2 cellular contexts compared by ENCODE assay signal in the genomic region with DNA sequence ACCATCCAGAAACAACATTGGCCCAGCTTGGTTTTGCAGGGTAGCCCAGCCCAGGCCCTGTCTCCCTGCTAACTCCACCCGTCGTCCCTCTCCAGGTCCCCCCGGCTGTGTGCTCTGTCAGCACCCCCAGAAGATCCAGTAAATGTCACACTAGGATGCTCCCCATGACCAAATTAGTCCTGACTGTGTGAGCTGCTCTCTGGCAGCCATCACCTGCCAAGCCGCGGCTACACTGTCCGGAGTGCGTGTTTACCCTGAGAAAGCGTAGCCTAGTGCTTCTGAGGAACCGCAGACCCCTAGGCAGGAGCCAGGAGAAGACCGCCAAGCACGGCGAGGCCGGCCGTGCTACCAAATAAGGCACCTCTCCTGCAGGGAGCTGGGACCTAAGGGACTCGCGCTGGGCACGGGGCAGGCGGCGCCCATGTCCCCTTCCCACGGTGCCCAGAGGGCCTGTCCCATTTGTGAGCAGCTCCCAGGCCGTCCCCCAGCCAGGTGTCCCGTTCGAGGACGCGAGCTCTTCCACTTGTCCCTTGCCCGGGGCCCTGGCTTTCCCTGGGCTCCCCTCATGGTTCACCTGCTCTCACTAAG.
TF ChIP-seq lines count a peak whose summit lies in the region.

No MANE protein-coding gene starts in this region.

TF ChIP-seq in A549, 52 proteins besides CTCF, POLR2A, EP300 and RAD21:
- TF ChIP-seq JUN (IDR thresholded peaks at IDR 0.05): no peak

TF ChIP-seq in H1, 55 proteins besides CTCF, POLR2A, EP300 and RAD21:
- no peak for TF ChIP-seq RNF2 (IDR thresholded peaks at IDR 0.05; ENCODE audit: borderline replicate concordance, low read depth, low read length, missing control alignments, poor library complexity, severe bottlenecking)
- TF ChIP-seq ASH2L (IDR thresholded peaks at IDR 0.05; ENCODE audit: low read length): no peak
- TF ChIP-seq SIN3A (conservative IDR thresholded peaks at IDR 0.05 in 1 of 2, IDR thresholded peaks at IDR 0.05 in 1 of 2; ENCODE audit: low read depth in 1 of 2, low read length in 2 of 2): no peak
- no peak for TF ChIP-seq TAF1 (IDR thresholded peaks at IDR 0.05; ENCODE audit: low read depth, low read length)
- TF ChIP-seq YY1 (IDR thresholded peaks at IDR 0.05; ENCODE audit: low read depth, low read length): no peak
- TF ChIP-seq CTBP2 (IDR thresholded peaks at IDR 0.05; ENCODE audit: borderline replicate concordance, insufficient read depth, insufficient read length, low read length): no peak
- no peak for TF ChIP-seq POU5F1 (IDR thresholded peaks at IDR 0.05; ENCODE audit: low read depth, low read length)
- TF ChIP-seq TAF7 (optimal IDR thresholded peaks at IDR 0.05; ENCODE audit: borderline replicate concordance, low read depth, low read length): no peak
- no peak for TF ChIP-seq GTF2F1 (IDR thresholded peaks at IDR 0.05; ENCODE audit: borderline replicate concordance, low read depth, low read length)
- TF ChIP-seq NANOG (IDR thresholded peaks at IDR 0.05; ENCODE audit: insufficient read depth, low read depth, low read length, poor library complexity, severe bottlenecking): no peak
- TF ChIP-seq POLR2AphosphoS5 (IDR thresholded peaks at IDR 0.05; ENCODE audit: low read depth, low read length): no peak
- no peak for TF ChIP-seq NRF1 (IDR thresholded peaks at IDR 0.05; ENCODE audit: low read depth, low read length)
- no peak for TF ChIP-seq SRF (IDR thresholded peaks at IDR 0.05; ENCODE audit: low read depth, low read length)
- no peak for TF ChIP-seq PHF8 (conservative IDR thresholded peaks at IDR 0.05; ENCODE audit: low read depth, low read length)
- TF ChIP-seq, protein P1, sequence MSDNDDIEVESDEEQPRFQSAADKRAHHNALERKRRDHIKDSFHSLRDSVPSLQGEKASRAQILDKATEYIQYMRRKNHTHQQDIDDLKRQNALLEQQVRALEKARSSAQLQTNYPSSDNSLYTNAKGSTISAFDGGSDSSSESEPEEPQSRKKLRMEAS (IDR thresholded peaks at IDR 0.05): no peak
- no peak for TF ChIP-seq RXRA (IDR thresholded peaks at IDR 0.05; ENCODE audit: insufficient read depth, low read depth, low read length)
- no peak for TF ChIP-seq SAP30 (IDR thresholded peaks at IDR 0.05; ENCODE audit: insufficient read depth, insufficient replicate concordance, low read length)
